ENCODE assay signal across 20 cellular contexts in genomic region chr17:45668316-45668715, GRCh38.
DNase-seq lines count a peak whose midpoint lies in the region; FAIRE-seq and TF ChIP-seq lines count a peak whose summit lies in the region.
"Had no signal": no experiment of that assay in that cellular context is flagged by ENCODE, and none has a peak within 500 bp of the region (broad histone marks: within the 10 kb centered on the region; RNA-seq: fewer than 3 reads in every experiment).

No MANE protein-coding gene starts in this region.

- H3K4me1 ChIP-seq in kidney (ENCODE audit: control insufficient read depth in 1 of 2, insufficient read depth in 1 of 2, low read depth in 1 of 2, low read length in 2 of 2) = no peaks in the 10 kb centered on the region
- H3K4me1 ChIP-seq: Caco-2 had no signal

- H3K27ac ChIP-seq in VCaP (peak overlapping the region; percentile 49), angular gyrus (ENCODE audit: low read depth, low read length) (peak overlapping the region; percentile 41), temporal lobe (ENCODE audit: low read depth, low read length) (peak overlapping the region; percentile 0), kidney (ENCODE audit: low read depth in 2 of 2, low read length in 2 of 2) (no peak overlapping the region)
- H3K27ac ChIP-seq: BLaER1, C4-2B had no signal

- H3K9ac ChIP-seq in kidney (ENCODE audit: low read length in 2 of 2) = no peak overlapping the region
- H3K9ac ChIP-seq: BLaER1 had no signal

- H3K9me3 ChIP-seq in kidney (ENCODE audit: control insufficient read depth in 1 of 2, low read length in 2 of 2) = no peaks in the 10 kb centered on the region
- H3K9me3 ChIP-seq: BLaER1, Caco-2 had no signal

- intact Hi-C loops in kidney (cut with DNase I) = no loop called here

- no peak for FAIRE-seq in kidney (lab: Jason Lieb, UNC)
- FAIRE-seq: D721Med, GM12891, GM18507 had no signal

- no peaks in the 10 kb centered on the region for H3K36me3 ChIP-seq in kidney (ENCODE audit: control insufficient read depth in 1 of 2, insufficient read depth in 2 of 2, low read length in 2 of 2)
- H3K36me3 ChIP-seq: BLaER1 had no signal

- H3K4me3 ChIP-seq in kidney (ENCODE audit: low read length in 2 of 2) = no peak overlapping the region
- H3K4me3 ChIP-seq: BLaER1, GM23338 had no signal

- no peak for TF ChIP-seq CTCF in VCaP (conservative IDR thresholded peaks at IDR 0.05)
- TF ChIP-seq CTCF in kidney (IDR thresholded peaks at IDR 0.05; ENCODE audit: borderline replicate concordance, extremely low read depth, insufficient read depth) = no peak

- DNase-seq in mesenteric fat pad (ENCODE audit: low spot score) = peak; percentile 64
- no peak for DNase-seq in Ammon's horn (ENCODE audit: low spot score)
- DNase-seq in kidney = no peak
- DNase-seq: Caco-2; CD4-positive, CD25-positive, alpha-beta regulatory T cell; CD8-positive, alpha-beta T cell; DMS 273 treated with DMSO at 0.1 percent for 48 hours; DMS79; EL; GDM1; H9 had no signal

Comparison
In these comparisons a context has a peak if more than half of its experiments do, and no peak if none do; other contexts are left out.
1. H3K27ac ChIP-seq: peak in VCaP (single experiment), angular gyrus (single experiment) and temporal lobe (single experiment); none in kidney (0 of 2).